In genomic region chr1:6010554-6010953, GRCh38 we compare ENCODE assay signal across 15 cellular contexts.
"Had no signal": no experiment of that assay in that cellular context is flagged by ENCODE, and none has a peak within 500 bp of the region (broad histone marks: within the 10 kb centered on the region; RNA-seq: fewer than 3 reads in every experiment).

No MANE protein-coding gene starts in this region.

- H3K9me3 Mint-ChIP-seq: activated T-cell treated with anti-CD3 and anti-CD28 coated beads, Interleukin-2, amount 50 U/mL, for 4 hours; neural crest cell; T-helper 2 cell treated with Interferon-gamma antibody and Interleukin-4, amounts not matched to agents 5 μg/mL and 100 μg/mL, for 36 hours had no signal

- H3K27ac Mint-ChIP-seq: T-helper 2 cell treated with Interferon-gamma antibody and Interleukin-4, amounts not matched to agents 5 μg/mL and 100 μg/mL, for 36 hours had no signal

- H3K36me3 ChIP-seq: ascending aorta, esophagus squamous epithelium, pancreas, transverse colon had no signal

- ATAC-seq: activated CD4-positive, CD25-positive, alpha-beta regulatory T cell treated with anti-CD3 and anti-CD28 coated beads, Interleukin-2, amount 50 U/mL, for 24 hours; activated CD8-positive, alpha-beta memory T cell treated with anti-CD3 and anti-CD28 coated beads, Interleukin-2, amount 10 ng/mL, durations not matched to agents 7 days and 5 days; activated T-cell treated with anti-CD3 and anti-CD28 coated beads, Interleukin-2, amount 50 U/mL, for 4 hours; left colon; pancreas had no signal

- H3K4me3 Mint-ChIP-seq: activated CD8-positive, alpha-beta memory T cell treated with anti-CD3 and anti-CD28 coated beads, Interleukin-2, amount 10 ng/mL, durations not matched to agents 7 days and 5 days; activated T-cell treated with anti-CD3 and anti-CD28 coated beads, Interleukin-2, amount 50 U/mL, for 4 hours; neural crest cell; T-helper 2 cell treated with Interferon-gamma antibody and Interleukin-4, amounts not matched to agents 5 μg/mL and 100 μg/mL, for 36 hours had no signal

- H3K27me3 Mint-ChIP-seq: activated CD8-positive, alpha-beta memory T cell treated with anti-CD3 and anti-CD28 coated beads, Interleukin-2, amount 10 ng/mL, durations not matched to agents 7 days and 5 days had no signal

- H3K9me3 ChIP-seq: ascending aorta, esophagus squamous epithelium, pancreas, transverse colon had no signal

- H3K4me3 ChIP-seq: ascending aorta, esophagus squamous epithelium, pancreas, transverse colon had no signal

- H3K27me3 ChIP-seq: ascending aorta, pancreas, transverse colon had no signal

- H3K4me1 ChIP-seq: ascending aorta, esophagus squamous epithelium, pancreas, transverse colon had no signal

- H3K27ac ChIP-seq: ascending aorta, esophagus squamous epithelium, pancreas, transverse colon had no signal

- DNase-seq: activated CD4-positive, alpha-beta T cell treated with anti-CD3 and anti-CD28 coated beads, Interleukin-2, amount 50 U/mL, for 48 hours; activated CD8-positive, alpha-beta memory T cell treated with anti-CD3 and anti-CD28 coated beads, Interleukin-2, amount 10 ng/mL, durations not matched to agents 7 days and 5 days; activated gamma-delta T cell treated with Interleukin-2 at 50 U/mL for 16 hours; activated T-cell treated with anti-CD3 and anti-CD28 coated beads, Interleukin-2, amount 50 U/mL, for 4 hours; esophagus squamous epithelium; foreskin fibroblast; glutamatergic neuron; left colon; mammary epithelial cell; transverse colon had no signal
